In the genomic region with DNA sequence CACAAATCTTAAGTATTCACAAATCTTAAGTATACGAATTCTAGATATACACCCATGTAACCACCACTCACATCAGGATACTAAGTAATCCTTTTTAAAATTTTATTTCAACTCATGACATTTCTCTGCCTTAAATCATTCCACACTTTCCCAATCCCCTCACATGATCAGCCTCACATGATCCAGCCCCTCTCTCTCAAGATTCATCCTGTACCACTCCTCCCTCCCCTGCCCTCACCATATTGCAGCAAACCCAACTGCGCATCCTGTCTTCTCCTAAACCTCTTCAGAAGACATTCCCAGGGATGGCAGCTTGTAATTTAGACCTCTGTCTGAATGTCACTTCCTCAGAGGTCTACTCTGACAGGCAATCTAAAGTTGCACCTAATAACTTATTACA, we compare ENCODE assay signal across 8 cellular contexts. TPM values are rescaled to one million over a fixed set of nuclear protein-coding genes. Genes with fewer than 3 reads are reported as not detected.
DNase-seq lines count a peak whose midpoint lies in the region; ATAC-seq and TF ChIP-seq lines count a peak whose summit lies in the region.

No MANE protein-coding gene starts in this region.

- H3K27me3 ChIP-seq in BLaER1 (no peaks in the 10 kb centered on the region), HCT116 (ENCODE audit: insufficient read depth, low read length) (no peaks in the 10 kb centered on the region), ascending aorta (no peaks in the 10 kb centered on the region)

- no peak for TF ChIP-seq POLR2A in HCT116 (IDR thresholded peaks at IDR 0.05; ENCODE audit: borderline replicate concordance, extremely low read depth, insufficient read depth, insufficient read length)

- H3K27ac ChIP-seq in BLaER1 (no peak overlapping the region), HCT116 (ENCODE audit: low read depth, low read length) (no peak overlapping the region; the same call in 1 of the 2 replicates), ascending aorta (no peak overlapping the region)

- H3K79me2 ChIP-seq in HCT116 (ENCODE audit: insufficient read depth, low read length) = peaks cover 43% of the 10 kb centered on the region

- H3K9ac ChIP-seq in BLaER1 (no peak overlapping the region), HCT116 (ENCODE audit: low read length) (peak overlapping the region; percentile 100)

- H3K9me3 ChIP-seq in BLaER1 (no peaks in the 10 kb centered on the region), HCT116 (ENCODE audit: control insufficient read depth in 1 of 2, insufficient read depth in 1 of 2, low read depth in 1 of 2, low read length in 2 of 2) (no peaks in the 10 kb centered on the region), ascending aorta (no peaks in the 10 kb centered on the region)

- TF ChIP-seq RAD21 in HCT116 (IDR thresholded peaks at IDR 0.05; ENCODE audit: low read depth) = no peak

- ATAC-seq in HCT116 = no peak
- ATAC-seq in HG03342 (IDR thresholded peaks at IDR 0.05; ENCODE audit: unreplicated experiment) = no peak

- no TSS peak for BruUV-seq in HCT116 (replicated peaks; lab: Mats Ljungman, UMichigan)

- H3K27me3 Mint-ChIP-seq in activated T-helper 2 cell treated with anti-CD3 and anti-CD28 coated beads, Interferon-gamma antibody, Interleukin-2, Interleukin-4, amounts not matched to agents 10 μg/mL and 5 μg/mL and 100 μg/mL, durations not matched to agents 14 hours and 24 hours and 36 hours (ENCODE audit: low read depth) = peaks cover 3% of the 10 kb centered on the region

- TF ChIP-seq CTCF in HCT116 (IDR thresholded peaks at IDR 0.05 in 2 of 3, conservative IDR thresholded peaks at IDR 0.05 in 1 of 3; ENCODE audit: borderline replicate concordance in 1 of 3, insufficient read depth in 1 of 3, low read depth in 2 of 3, low read length in 2 of 3) (no peak), ascending aorta (IDR thresholded peaks at IDR 0.05) (no peak)

- H3K36me3 ChIP-seq in BLaER1 (peaks cover 18% of the 10 kb centered on the region), HCT116 (ENCODE audit: control insufficient read depth in 1 of 2, insufficient read depth in 2 of 2, low read length in 2 of 2) (peaks cover 6 to 22% of the 10 kb centered on the region in 2 experiments; a peak in 3 of 4 replicates), ascending aorta (no peaks in the 10 kb centered on the region)

- no peaks in the 10 kb centered on the region for H3K9me3 Mint-ChIP-seq in activated T-helper 2 cell treated with anti-CD3 and anti-CD28 coated beads, Interferon-gamma antibody, Interleukin-2, Interleukin-4, amounts not matched to agents 10 μg/mL and 5 μg/mL and 100 μg/mL, durations not matched to agents 14 hours and 24 hours and 36 hours

- H3K36me3 Mint-ChIP-seq in activated T-helper 2 cell treated with anti-CD3 and anti-CD28 coated beads, Interferon-gamma antibody, Interleukin-2, Interleukin-4, amounts not matched to agents 10 μg/mL and 5 μg/mL and 100 μg/mL, durations not matched to agents 14 hours and 24 hours and 36 hours (ENCODE audit: low read depth) = peaks cover 28% of the 10 kb centered on the region

- H3K9me2 ChIP-seq in HCT116 (ENCODE audit: insufficient read depth) = no peaks in the 10 kb centered on the region

- CTCF ChIA-PET in HCT116 (lab: Charles Lee) = interaction anchor here (1.2 kb wide), 1 partner anchor 20 kb away, joined by 3 read pairs; no protein-coding TSS in a partner anchor

- intact Hi-C loops in HCT116 (cut with micrococcal nuclease) (no loop called here), posterior cingulate gyrus (cut with DNase I) (no loop called here), ascending aorta (cut with DNase I) (loop anchor here (10.0 kb wide), 2 partner anchors 860 to 980 kb away; no protein-coding TSS in a partner anchor)
- intact Hi-C loops in activated T-helper 2 cell treated with anti-CD3 and anti-CD28 coated beads, Interferon-gamma antibody, Interleukin-2, Interleukin-4, amounts not matched to agents 10 μg/mL and 5 μg/mL and 100 μg/mL, durations not matched to agents 14 hours and 24 hours and 36 hours (cut with micrococcal nuclease) = loop anchor here (10.0 kb wide), 1 partner anchor 1010 kb away; no protein-coding TSS in a partner anchor

- H3K4me2 ChIP-seq in BLaER1 (peak overlapping the region; percentile 87), HCT116 (ENCODE audit: low read length) (peak overlapping the region; percentile 78)

- H3K4me3 Mint-ChIP-seq in activated T-helper 2 cell treated with anti-CD3 and anti-CD28 coated beads, Interferon-gamma antibody, Interleukin-2, Interleukin-4, amounts not matched to agents 10 μg/mL and 5 μg/mL and 100 μg/mL, durations not matched to agents 14 hours and 24 hours and 36 hours (ENCODE audit: low read depth) = peak overlapping the region; percentile 5

- no peak overlapping the region for H3K27ac Mint-ChIP-seq in activated T-helper 2 cell treated with anti-CD3 and anti-CD28 coated beads, Interferon-gamma antibody, Interleukin-2, Interleukin-4, amounts not matched to agents 10 μg/mL and 5 μg/mL and 100 μg/mL, durations not matched to agents 14 hours and 24 hours and 36 hours

- no peak overlapping the region for H2AFZ ChIP-seq in HCT116 (ENCODE audit: low read depth, low read length, poor library complexity, severe bottlenecking)

- RAD21 ChIA-PET in HCT116 (lab: Charles Lee; ENCODE audit: low non-redundant PET in 1 of 2, low total read pairs in 2 of 2, uncharacterized antibody in 2 of 2, unreplicated experiment in 2 of 2) = no interaction called here

- DNase-seq in HCT116 (ENCODE audit: low read depth, low spot score) (no peak), iris pigment epithelial cell (ENCODE audit: low read depth) (peak; percentile 22), posterior cingulate gyrus (no peak), ascending aorta (ENCODE audit: low spot score in 2 of 2) (no peak), AG08395 (ENCODE audit: low spot score) (no peak)
- DNase-seq in activated T-helper 2 cell treated with anti-CD3 and anti-CD28 coated beads, Interferon-gamma antibody, Interleukin-2, Interleukin-4, amounts not matched to agents 10 μg/mL and 5 μg/mL and 100 μg/mL, durations not matched to agents 14 hours and 24 hours and 36 hours (ENCODE audit: low spot score) = no peak

- H3K4me1 ChIP-seq in BLaER1 (peaks cover 35% of the 10 kb centered on the region), HCT116 (ENCODE audit: control insufficient read depth in 1 of 2, insufficient read depth in 2 of 2, low read length in 2 of 2) (peaks cover 18 to 37% of the 10 kb centered on the region in 2 experiments), ascending aorta (peaks cover 14 to 28% of the 10 kb centered on the region in 2 donors)

- peaks cover 23% of the 10 kb centered on the region for H3K4me1 Mint-ChIP-seq in activated T-helper 2 cell treated with anti-CD3 and anti-CD28 coated beads, Interferon-gamma antibody, Interleukin-2, Interleukin-4, amounts not matched to agents 10 μg/mL and 5 μg/mL and 100 μg/mL, durations not matched to agents 14 hours and 24 hours and 36 hours (ENCODE audit: low read depth)

- POLR2A ChIA-PET in HCT116 (lab: Charles Lee) = no interaction called here

- H4K20me1 ChIP-seq in BLaER1 = peaks cover 28% of the 10 kb centered on the region
- H4K20me1 ChIP-seq in HCT116 (ENCODE audit: insufficient read depth) = peaks cover 5% of the 10 kb centered on the region; the same call in 1 of the 2 replicates

- H3K4me3 ChIP-seq in BLaER1 (no peak overlapping the region), HCT116 (replicated peaks in 1 of 2; ENCODE audit: low read depth in 1 of 2, low read length in 2 of 2) (peak overlapping the region; percentile 75 to 98), ascending aorta (no peak overlapping the region)

TF ChIP-seq in HCT116, 20 proteins besides CTCF, POLR2A, EP300 and RAD21 (continues in another document):
- TF ChIP-seq SRF (IDR thresholded peaks at IDR 0.05; ENCODE audit: low read depth) (no peak), TCF7L2 (IDR thresholded peaks at IDR 0.05; ENCODE audit: borderline replicate concordance, extremely low read depth, insufficient read depth, insufficient read length) (no peak)
- TF ChIP-seq, protein P1, sequence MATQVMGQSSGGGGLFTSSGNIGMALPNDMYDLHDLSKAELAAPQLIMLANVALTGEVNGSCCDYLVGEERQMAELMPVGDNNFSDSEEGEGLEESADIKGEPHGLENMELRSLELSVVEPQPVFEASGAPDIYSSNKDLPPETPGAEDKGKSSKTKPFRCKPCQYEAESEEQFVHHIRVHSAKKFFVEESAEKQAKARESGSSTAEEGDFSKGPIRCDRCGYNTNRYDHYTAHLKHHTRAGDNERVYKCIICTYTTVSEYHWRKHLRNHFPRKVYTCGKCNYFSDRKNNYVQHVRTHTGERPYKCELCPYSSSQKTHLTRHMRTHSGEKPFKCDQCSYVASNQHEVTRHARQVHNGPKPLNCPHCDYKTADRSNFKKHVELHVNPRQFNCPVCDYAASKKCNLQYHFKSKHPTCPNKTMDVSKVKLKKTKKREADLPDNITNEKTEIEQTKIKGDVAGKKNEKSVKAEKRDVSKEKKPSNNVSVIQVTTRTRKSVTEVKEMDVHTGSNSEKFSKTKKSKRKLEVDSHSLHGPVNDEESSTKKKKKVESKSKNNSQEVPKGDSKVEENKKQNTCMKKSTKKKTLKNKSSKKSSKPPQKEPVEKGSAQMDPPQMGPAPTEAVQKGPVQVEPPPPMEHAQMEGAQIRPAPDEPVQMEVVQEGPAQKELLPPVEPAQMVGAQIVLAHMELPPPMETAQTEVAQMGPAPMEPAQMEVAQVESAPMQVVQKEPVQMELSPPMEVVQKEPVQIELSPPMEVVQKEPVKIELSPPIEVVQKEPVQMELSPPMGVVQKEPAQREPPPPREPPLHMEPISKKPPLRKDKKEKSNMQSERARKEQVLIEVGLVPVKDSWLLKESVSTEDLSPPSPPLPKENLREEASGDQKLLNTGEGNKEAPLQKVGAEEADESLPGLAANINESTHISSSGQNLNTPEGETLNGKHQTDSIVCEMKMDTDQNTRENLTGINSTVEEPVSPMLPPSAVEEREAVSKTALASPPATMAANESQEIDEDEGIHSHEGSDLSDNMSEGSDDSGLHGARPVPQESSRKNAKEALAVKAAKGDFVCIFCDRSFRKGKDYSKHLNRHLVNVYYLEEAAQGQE (IDR thresholded peaks at IDR 0.05; ENCODE audit: low read depth) = no peak

RNA-seq across cellular contexts. Expression of a gene that starts 1.7 kb away (rescaled TPM):
- total RNA-seq in HCT116 (2021; ENCODE audit: unreplicated experiment) (809 TPM), ascending aorta (181 TPM)
- 589 and 640 TPM in 2 replicates for polyA plus RNA-seq in HCT116 (2012)
- 474 and 503 TPM in 2 replicates for total RNA-seq in activated T-helper 2 cell treated with anti-CD3 and anti-CD28 coated beads, Interferon-gamma antibody, Interleukin-2, Interleukin-4, amounts not matched to agents 10 μg/mL and 5 μg/mL and 100 μg/mL, durations not matched to agents 14 hours and 24 hours and 36 hours

RNA-seq across cellular contexts. Expression of a gene that starts 45.3 kb away (rescaled TPM):
- total RNA-seq in HCT116 (2021; ENCODE audit: unreplicated experiment) = 25.7 TPM
- 16.3 and 17.3 TPM in 2 replicates for polyA plus RNA-seq in HCT116 (2012)
- total RNA-seq in activated T-helper 2 cell treated with anti-CD3 and anti-CD28 coated beads, Interferon-gamma antibody, Interleukin-2, Interleukin-4, amounts not matched to agents 10 μg/mL and 5 μg/mL and 100 μg/mL, durations not matched to agents 14 hours and 24 hours and 36 hours = 2.1 and 4.7 TPM in 2 replicates
- total RNA-seq in ascending aorta = 608 TPM

RNA-seq across cellular contexts. Expression of a gene that starts 55.7 kb away (rescaled TPM):
- total RNA-seq in HCT116 (2021; ENCODE audit: unreplicated experiment) (1,229 TPM), ascending aorta (285 TPM)
- 1,596 and 1,648 TPM in 2 replicates for polyA plus RNA-seq in HCT116 (2012)
- total RNA-seq in activated T-helper 2 cell treated with anti-CD3 and anti-CD28 coated beads, Interferon-gamma antibody, Interleukin-2, Interleukin-4, amounts not matched to agents 10 μg/mL and 5 μg/mL and 100 μg/mL, durations not matched to agents 14 hours and 24 hours and 36 hours = 1.3 and 1.9 TPM in 2 replicates

Comparison
In these comparisons a context has a peak if more than half of its experiments do, and no peak if none do; other contexts are left out.
1. H3K4me3 ChIP-seq: peak in HCT116 (2 of 2); none in BLaER1 (single experiment) and ascending aorta (0 of 2).
2. RNA of a gene that starts 45.3 kb away (total RNA-seq): 608 TPM in ascending aorta (single experiment); 25.7 TPM in HCT116 (single experiment) and 2.1 to 4.7 TPM in activated T-helper 2 cell treated with anti-CD3 and anti-CD28 coated beads, Interferon-gamma antibody, Interleukin-2, Interleukin-4, amounts not matched to agents 10 μg/mL and 5 μg/mL and 100 μg/mL, durations not matched to agents 14 hours and 24 hours and 36 hours; every median in the first group is over 10 times any median in the second.
3. RNA of a gene that starts 55.7 kb away (total RNA-seq): 1,229 TPM in HCT116 (single experiment) and 285 TPM in ascending aorta (single experiment); 1.3 to 1.9 TPM in activated T-helper 2 cell treated with anti-CD3 and anti-CD28 coated beads, Interferon-gamma antibody, Interleukin-2, Interleukin-4, amounts not matched to agents 10 μg/mL and 5 μg/mL and 100 μg/mL, durations not matched to agents 14 hours and 24 hours and 36 hours; every median in the first group is over 10 times any median in the second.
4. intact Hi-C loops: an anchor here in activated T-helper 2 cell treated with anti-CD3 and anti-CD28 coated beads, Interferon-gamma antibody, Interleukin-2, Interleukin-4, amounts not matched to agents 10 μg/mL and 5 μg/mL and 100 μg/mL, durations not matched to agents 14 hours and 24 hours and 36 hours (10.0 kb wide) and ascending aorta (10.0 kb wide); none called in HCT116 and posterior cingulate gyrus.